In the genomic region with DNA sequence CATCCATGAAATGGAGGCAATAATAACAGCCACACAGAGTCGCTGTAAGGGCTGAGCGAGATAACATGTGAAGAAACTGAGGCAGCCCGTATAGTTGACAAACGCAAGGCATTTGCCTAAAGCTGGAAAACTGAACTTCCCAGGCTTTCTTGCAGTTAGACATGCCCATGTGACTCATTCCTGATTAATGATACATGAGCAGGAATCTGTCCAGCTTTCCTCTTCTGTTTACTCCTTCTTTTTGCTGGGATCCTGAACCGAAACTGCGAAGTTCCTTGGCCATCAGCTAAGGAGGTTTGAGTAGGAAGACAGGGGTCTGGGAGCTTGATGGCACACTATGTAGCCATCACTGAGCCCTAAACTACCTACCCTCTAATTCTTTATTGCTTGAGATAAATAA, we compare ENCODE assay signal across 11 cellular contexts. TPM values are rescaled to one million over a fixed set of nuclear protein-coding genes. Genes with fewer than 3 reads are reported as not detected.
DNase-seq lines count a peak whose midpoint lies in the region; ATAC-seq and TF ChIP-seq lines count a peak whose summit lies in the region.
"Had no signal": no experiment of that assay in that cellular context is flagged by ENCODE, and none has a peak within 500 bp of the region (broad histone marks: within the 10 kb centered on the region; RNA-seq: fewer than 3 reads in every experiment).

No MANE protein-coding gene starts in this region.

- H3K27ac Mint-ChIP-seq in activated T-cell treated with anti-CD3 and anti-CD28 coated beads, Interleukin-2, amount 50 U/mL, for 72 hours, result no peak overlapping the region
- H3K27ac Mint-ChIP-seq: dendritic cell treated with granulocyte-macrophage colony-stimulating factor and Interleukin-4, amounts not matched to agents 40 ng/mL and 50 ng/mL, for 4 days had no signal

- H3K4me1 ChIP-seq in duodenal mucosa (ENCODE audit: control insufficient read depth in 1 of 2, insufficient read depth in 2 of 2, low read length in 2 of 2) (no peaks in the 10 kb centered on the region), lower lobe of right lung (no peaks in the 10 kb centered on the region), upper lobe of left lung (no peaks in the 10 kb centered on the region)

- H3K4me1 Mint-ChIP-seq in activated T-cell treated with anti-CD3 and anti-CD28 coated beads, Interleukin-2, amount 50 U/mL, for 72 hours (ENCODE audit: low read depth), result peaks cover 8% of the 10 kb centered on the region

- ATAC-seq in lower lobe of right lung (no peak), upper lobe of left lung (ENCODE audit: low FRiP score in 2 of 2) (peak in 1 of 2 donors; percentile 83)
- no peak for ATAC-seq in activated T-cell treated with anti-CD3 and anti-CD28 coated beads, Interleukin-2, amount 50 U/mL, for 72 hours (replicated peaks in 1 of 2)

- intact Hi-C loops in lower lobe of right lung (cut with DNase I), result no loop called here

- H3K9me3 ChIP-seq in MG63 (peaks cover 5% of the 10 kb centered on the region; the same call in 1 of the 2 replicates), duodenal mucosa (ENCODE audit: control insufficient read depth in 1 of 2, low read length in 2 of 2) (no peaks in the 10 kb centered on the region), lower lobe of right lung (no peaks in the 10 kb centered on the region), upper lobe of left lung (no peaks in the 10 kb centered on the region)

- H3K9me3 Mint-ChIP-seq in activated T-cell treated with anti-CD3 and anti-CD28 coated beads, Interleukin-2, amount 50 U/mL, for 72 hours, result no peaks in the 10 kb centered on the region
- H3K9me3 Mint-ChIP-seq: dendritic cell treated with granulocyte-macrophage colony-stimulating factor and Interleukin-4, amounts not matched to agents 40 ng/mL and 50 ng/mL, for 4 days had no signal

- H3K36me3 Mint-ChIP-seq in activated T-cell treated with anti-CD3 and anti-CD28 coated beads, Interleukin-2, amount 50 U/mL, for 72 hours (ENCODE audit: insufficient read depth in 2 of 2), result no peaks in the 10 kb centered on the region

- TF ChIP-seq CTCF in lower lobe of right lung (IDR thresholded peaks at IDR 0.05) (no peak), upper lobe of left lung (IDR thresholded peaks at IDR 0.05) (no peak)

- no peak for TF ChIP-seq EP300 in upper lobe of left lung (IDR thresholded peaks at IDR 0.05)

- no peak overlapping the region for H3K4me3 Mint-ChIP-seq in activated T-cell treated with anti-CD3 and anti-CD28 coated beads, Interleukin-2, amount 50 U/mL, for 72 hours
- H3K4me3 Mint-ChIP-seq: dendritic cell treated with granulocyte-macrophage colony-stimulating factor and Interleukin-4, amounts not matched to agents 40 ng/mL and 50 ng/mL, for 4 days had no signal

- H3K27me3 Mint-ChIP-seq in activated T-cell treated with anti-CD3 and anti-CD28 coated beads, Interleukin-2, amount 50 U/mL, for 72 hours (ENCODE audit: low read depth), result peaks cover 7% of the 10 kb centered on the region

- H3K4me3 ChIP-seq in MG63, result peak overlapping the region; percentile 15; the same call in 1 of the 2 replicates
- H3K4me3 ChIP-seq in duodenal mucosa (ENCODE audit: low read depth in 1 of 2, low read length in 2 of 2), result no peak overlapping the region
- no peak overlapping the region for H3K4me3 ChIP-seq in lower lobe of right lung
- H3K4me3 ChIP-seq in upper lobe of left lung, result no peak overlapping the region

- DNase-seq in MG63 (peak; percentile 62), lower lobe of right lung (no peak), upper lobe of left lung (no peak), amygdala (lab: John Stamatoyannopoulos, UW) (no peak), activated gamma-delta T cell treated with Interleukin-2 at 50 U/mL for 16 hours (no peak), DMS53 (lab: John Stamatoyannopoulos, UW) (no peak)
- DNase-seq in activated T-cell treated with anti-CD3 and anti-CD28 coated beads, Interleukin-2, amount 50 U/mL, for 72 hours, result no peak
- DNase-seq: activated CD4-positive, alpha-beta T cell treated with anti-CD3 and anti-CD28 coated beads, Interleukin-2, amount 50 U/mL, for 48 hours; NCI-H1048 had no signal

- WGBS in upper lobe of left lung, 2 donors, result 84 to 87% methylated on average over 6 of the region's 6 CpGs

- H3K9ac ChIP-seq in duodenal mucosa (ENCODE audit: low read depth in 1 of 2, low read length in 2 of 2), result no peak overlapping the region

- H3K36me3 ChIP-seq in MG63 (no peaks in the 10 kb centered on the region), duodenal mucosa (ENCODE audit: control insufficient read depth in 1 of 2, insufficient read depth in 2 of 2, low read length in 2 of 2) (no peaks in the 10 kb centered on the region), lower lobe of right lung (no peaks in the 10 kb centered on the region), upper lobe of left lung (no peaks in the 10 kb centered on the region)

- peak overlapping the region; percentile 54 for H3K27ac ChIP-seq in duodenal mucosa (ENCODE audit: low read depth, low read length)
- H3K27ac ChIP-seq in lower lobe of right lung, result peak overlapping the region; percentile 63
- H3K27ac ChIP-seq in upper lobe of left lung, result peak overlapping the region in 3 of 4 donors; percentile 10 to 56 (median 42)

- H3K27me3 ChIP-seq in MG63 (no peaks in the 10 kb centered on the region), duodenal mucosa (ENCODE audit: control insufficient read depth in 1 of 2, insufficient read depth in 2 of 2, low read length in 2 of 2) (no peaks in the 10 kb centered on the region), lower lobe of right lung (ENCODE audit: low read depth) (no peaks in the 10 kb centered on the region), upper lobe of left lung (no peaks in the 10 kb centered on the region)

- TF ChIP-seq POLR2A in upper lobe of left lung (IDR thresholded peaks at IDR 0.05), result no peak

RNA-seq across cellular contexts. Expression of a gene that starts 52.2 kb away (rescaled TPM):
- 0.20 TPM in 1 of 2 replicates, not detected in the other for total RNA-seq in MG63 (2014; rRNA removed; shearing (Covaris generic); ENCODE audit: low replicate concordance)
- total RNA-seq in lower lobe of right lung (9.1 TPM), upper lobe of left lung (10 to 100 TPM in 1 of 6 donors, 1 to 10 TPM in 5; 1.4 to 10.5 (median 4.1) TPM)
- 1 to 10 TPM; 2.9 to 8.7 TPM for total RNA-seq in activated T-cell treated with anti-CD3 and anti-CD28 coated beads, Interleukin-2, amount 50 U/mL, for 72 hours
